ENCODE assay signal across 1 cellular context in the genomic region with DNA sequence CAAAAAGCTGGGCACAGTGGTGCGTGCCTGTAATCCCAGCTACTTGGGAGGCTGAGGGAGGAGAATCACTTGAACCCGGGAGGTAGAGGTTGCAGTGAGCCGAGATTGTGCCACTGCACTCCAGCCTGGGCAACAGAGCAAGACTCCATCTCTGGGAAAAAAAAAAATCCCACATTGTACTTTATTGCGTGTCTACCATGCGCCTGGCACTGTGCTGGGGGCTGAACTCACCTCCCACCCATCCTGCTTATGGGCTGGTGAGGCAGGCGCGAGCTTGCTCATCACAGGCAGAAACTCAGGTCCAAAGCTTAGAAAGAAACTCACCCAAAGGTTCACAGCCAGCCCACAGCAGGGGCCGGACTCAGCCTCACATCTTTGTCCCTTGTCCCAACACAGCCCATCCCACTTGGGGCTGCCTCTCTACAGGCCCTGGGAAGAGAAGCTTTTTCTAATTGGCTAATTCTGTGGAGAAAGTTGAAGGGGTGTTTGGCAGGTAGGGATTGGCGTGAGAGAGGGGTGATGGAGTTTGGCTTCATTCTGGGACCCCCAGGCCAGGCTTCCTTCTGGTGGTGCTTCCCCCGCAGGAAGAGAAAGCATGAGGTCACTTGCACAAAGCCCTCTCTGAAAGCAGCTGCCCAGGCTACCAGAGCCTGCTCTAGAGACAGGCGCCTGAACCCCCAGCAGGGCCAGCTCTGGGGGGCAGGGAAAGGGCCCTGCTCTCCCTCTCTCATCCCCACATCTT.
TF ChIP-seq lines count a peak whose summit lies in the region.

No MANE protein-coding gene starts in this region.

TF ChIP-seq in HepG2, 621 proteins besides CTCF, POLR2A, EP300 and RAD21 (continued from another document):
- TF ChIP-seq, protein P1, sequence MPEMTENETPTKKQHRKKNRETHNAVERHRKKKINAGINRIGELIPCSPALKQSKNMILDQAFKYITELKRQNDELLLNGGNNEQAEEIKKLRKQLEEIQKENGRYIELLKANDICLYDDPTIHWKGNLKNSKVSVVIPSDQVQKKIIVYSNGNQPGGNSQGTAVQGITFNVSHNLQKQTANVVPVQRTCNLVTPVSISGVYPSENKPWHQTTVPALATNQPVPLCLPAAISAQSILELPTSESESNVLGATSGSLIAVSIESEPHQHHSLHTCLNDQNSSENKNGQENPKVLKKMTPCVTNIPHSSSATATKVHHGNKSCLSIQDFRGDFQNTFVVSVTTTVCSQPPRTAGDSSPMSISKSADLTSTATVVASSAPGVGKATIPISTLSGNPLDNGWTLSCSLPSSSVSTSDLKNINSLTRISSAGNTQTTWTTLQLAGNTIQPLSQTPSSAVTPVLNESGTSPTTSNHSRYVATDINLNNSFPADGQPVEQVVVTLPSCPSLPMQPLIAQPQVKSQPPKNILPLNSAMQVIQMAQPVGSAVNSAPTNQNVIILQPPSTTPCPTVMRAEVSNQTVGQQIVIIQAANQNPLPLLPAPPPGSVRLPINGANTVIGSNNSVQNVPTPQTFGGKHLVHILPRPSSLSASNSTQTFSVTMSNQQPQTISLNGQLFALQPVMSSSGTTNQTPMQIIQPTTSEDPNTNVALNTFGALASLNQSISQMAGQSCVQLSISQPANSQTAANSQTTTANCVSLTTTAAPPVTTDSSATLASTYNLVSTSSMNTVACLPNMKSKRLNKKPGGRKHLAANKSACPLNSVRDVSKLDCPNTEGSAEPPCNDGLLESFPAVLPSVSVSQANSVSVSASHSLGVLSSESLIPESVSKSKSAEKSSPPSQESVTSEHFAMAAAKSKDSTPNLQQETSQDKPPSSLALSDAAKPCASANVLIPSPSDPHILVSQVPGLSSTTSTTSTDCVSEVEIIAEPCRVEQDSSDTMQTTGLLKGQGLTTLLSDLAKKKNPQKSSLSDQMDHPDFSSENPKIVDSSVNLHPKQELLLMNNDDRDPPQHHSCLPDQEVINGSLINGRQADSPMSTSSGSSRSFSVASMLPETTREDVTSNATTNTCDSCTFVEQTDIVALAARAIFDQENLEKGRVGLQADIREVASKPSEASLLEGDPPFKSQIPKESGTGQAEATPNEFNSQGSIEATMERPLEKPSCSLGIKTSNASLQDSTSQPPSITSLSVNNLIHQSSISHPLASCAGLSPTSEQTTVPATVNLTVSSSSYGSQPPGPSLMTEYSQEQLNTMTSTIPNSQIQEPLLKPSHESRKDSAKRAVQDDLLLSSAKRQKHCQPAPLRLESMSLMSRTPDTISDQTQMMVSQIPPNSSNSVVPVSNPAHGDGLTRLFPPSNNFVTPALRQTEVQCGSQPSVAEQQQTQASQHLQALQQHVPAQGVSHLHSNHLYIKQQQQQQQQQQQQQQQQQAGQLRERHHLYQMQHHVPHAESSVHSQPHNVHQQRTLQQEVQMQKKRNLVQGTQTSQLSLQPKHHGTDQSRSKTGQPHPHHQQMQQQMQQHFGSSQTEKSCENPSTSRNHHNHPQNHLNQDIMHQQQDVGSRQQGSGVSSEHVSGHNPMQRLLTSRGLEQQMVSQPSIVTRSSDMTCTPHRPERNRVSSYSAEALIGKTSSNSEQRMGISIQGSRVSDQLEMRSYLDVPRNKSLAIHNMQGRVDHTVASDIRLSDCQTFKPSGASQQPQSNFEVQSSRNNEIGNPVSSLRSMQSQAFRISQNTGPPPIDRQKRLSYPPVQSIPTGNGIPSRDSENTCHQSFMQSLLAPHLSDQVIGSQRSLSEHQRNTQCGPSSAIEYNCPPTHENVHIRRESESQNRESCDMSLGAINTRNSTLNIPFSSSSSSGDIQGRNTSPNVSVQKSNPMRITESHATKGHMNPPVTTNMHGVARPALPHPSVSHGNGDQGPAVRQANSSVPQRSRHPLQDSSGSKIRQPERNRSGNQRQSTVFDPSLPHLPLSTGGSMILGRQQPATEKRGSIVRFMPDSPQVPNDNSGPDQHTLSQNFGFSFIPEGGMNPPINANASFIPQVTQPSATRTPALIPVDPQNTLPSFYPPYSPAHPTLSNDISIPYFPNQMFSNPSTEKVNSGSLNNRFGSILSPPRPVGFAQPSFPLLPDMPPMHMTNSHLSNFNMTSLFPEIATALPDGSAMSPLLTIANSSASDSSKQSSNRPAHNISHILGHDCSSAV (CRISPR knock-in tag; IDR thresholded peaks at IDR 0.05; ENCODE audit: borderline replicate concordance) = no peak
- TF ChIP-seq NFRKB (IDR thresholded peaks at IDR 0.05) (no peak), CREB1 (IDR thresholded peaks at IDR 0.05) (no peak), CREB1 (CRISPR knock-in tag; IDR thresholded peaks at IDR 0.05) (no peak), SPEN (CRISPR knock-in tag; IDR thresholded peaks at IDR 0.05; ENCODE audit: low read depth) (no peak), SMAD1 (CRISPR knock-in tag; IDR thresholded peaks at IDR 0.05; ENCODE audit: borderline replicate concordance, low read depth) (no peak), ETV6 (CRISPR knock-in tag; conservative IDR thresholded peaks at IDR 0.05) (no peak), YY1 (IDR thresholded peaks at IDR 0.05; ENCODE audit: insufficient read depth, insufficient replicate concordance, low read depth, low read length) (no peak)
- TF ChIP-seq, protein P2, sequence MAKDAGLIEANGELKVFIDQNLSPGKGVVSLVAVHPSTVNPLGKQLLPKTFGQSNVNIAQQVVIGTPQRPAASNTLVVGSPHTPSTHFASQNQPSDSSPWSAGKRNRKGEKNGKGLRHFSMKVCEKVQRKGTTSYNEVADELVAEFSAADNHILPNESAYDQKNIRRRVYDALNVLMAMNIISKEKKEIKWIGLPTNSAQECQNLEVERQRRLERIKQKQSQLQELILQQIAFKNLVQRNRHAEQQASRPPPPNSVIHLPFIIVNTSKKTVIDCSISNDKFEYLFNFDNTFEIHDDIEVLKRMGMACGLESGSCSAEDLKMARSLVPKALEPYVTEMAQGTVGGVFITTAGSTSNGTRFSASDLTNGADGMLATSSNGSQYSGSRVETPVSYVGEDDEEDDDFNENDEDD (CRISPR knock-in tag; IDR thresholded peaks at IDR 0.05; ENCODE audit: borderline replicate concordance) = no peak
TF ChIP-seq in HepG2: peak in this region for 0.
